Comparison of ENCODE assay signal across 31 cellular contexts in the genomic region with DNA sequence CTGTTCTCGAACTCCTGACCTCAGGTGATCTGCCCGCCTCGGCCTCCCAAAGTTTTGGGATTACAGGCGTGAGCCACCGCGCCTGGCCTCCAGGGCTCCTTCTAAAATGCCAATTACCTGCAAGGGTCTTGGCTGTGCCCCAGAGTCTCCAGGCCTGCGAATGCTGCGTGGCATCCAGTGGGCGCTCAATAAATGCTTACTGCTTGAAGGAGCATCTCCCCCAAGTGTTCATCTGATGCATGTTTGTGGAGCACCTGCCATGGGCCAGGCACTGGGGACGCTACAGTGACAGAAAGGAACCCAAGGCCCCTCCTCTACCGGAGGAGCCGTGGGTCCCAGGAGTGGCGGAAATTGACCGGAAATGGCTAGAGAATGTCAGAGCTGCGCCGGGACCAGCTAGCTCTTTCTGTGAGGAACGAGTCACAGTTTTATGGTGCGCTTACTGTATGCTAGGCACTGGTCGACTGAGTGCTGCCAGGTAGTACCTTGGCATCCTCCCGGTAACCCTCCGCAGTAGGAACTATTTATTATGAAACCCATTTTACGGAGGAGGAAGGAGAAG. TPM values are rescaled to one million over a fixed set of nuclear protein-coding genes. Genes with fewer than 3 reads are reported as not detected.
DNase-seq lines count a peak whose midpoint lies in the region; ATAC-seq, FAIRE-seq and TF ChIP-seq lines count a peak whose summit lies in the region.
"Had no signal": no experiment of that assay in that cellular context is flagged by ENCODE, and none has a peak within 500 bp of the region (broad histone marks: within the 10 kb centered on the region; RNA-seq: fewer than 3 reads in every experiment).

No MANE protein-coding gene starts in this region.

- no peak overlapping the region for H2BK120ac ChIP-seq in H1 (replicated peaks; ENCODE audit: low read depth, low read length)

- H3K27ac Mint-ChIP-seq in progenitor cell of endocrine pancreas = peak overlapping the region; percentile 87
- H3K27ac Mint-ChIP-seq: activated CD4-positive, alpha-beta memory T cell treated with anti-CD3 and anti-CD28 coated beads, Interleukin-2, amount 10 ng/mL, durations not matched to agents 7 days and 5 days; activated naive CD8-positive, alpha-beta T cell treated with anti-CD3 and anti-CD28 coated beads, Interleukin-2, amount 50 U/mL, for 24 hours; effector memory CD8-positive, alpha-beta T cell had no signal

- H3K36me3 Mint-ChIP-seq in progenitor cell of endocrine pancreas (ENCODE audit: insufficient read depth) = no peaks in the 10 kb centered on the region

- H3K27me3 ChIP-seq in H7 (ENCODE audit: control insufficient read depth, insufficient read depth, low read length) (peaks cover 33% of the 10 kb centered on the region), H1 (replicated peaks in 1 of 4; ENCODE audit: control insufficient read depth in 3 of 4, extremely low read depth in 1 of 4, insufficient read depth in 3 of 4, low read length in 3 of 4) (peaks cover 0 to 7% (median 3%) of the 10 kb centered on the region in 4 experiments; a peak in 2 of 7 replicates)

- H3K79me2 ChIP-seq in H1 (ENCODE audit: control insufficient read depth in 1 of 2, insufficient read depth in 2 of 2, low read length in 2 of 2) = no peaks in the 10 kb centered on the region

- TF ChIP-seq CTCF in H1 (IDR thresholded peaks at IDR 0.05; ENCODE audit: control extremely low read depth in 1 of 3, insufficient read depth in 1 of 3, low read depth in 1 of 3, low read length in 3 of 3) (no peak), progenitor cell of endocrine pancreas (IDR thresholded peaks at IDR 0.05; ENCODE audit: unreplicated experiment) (no peak)

- no peaks in the 10 kb centered on the region for H3K79me1 ChIP-seq in H1 (ENCODE audit: low read depth, low read length)

- no peak overlapping the region for H2BK15ac ChIP-seq in H1 (ENCODE audit: low read length)

- no peak for FAIRE-seq in H1 (lab: Jason Lieb, UNC)
- FAIRE-seq: GM12878, GM19239 had no signal

- TF ChIP-seq EP300 in H1 (IDR thresholded peaks at IDR 0.05; ENCODE audit: borderline replicate concordance in 1 of 2, low read depth in 2 of 2, low read length in 2 of 2) = no peak

- no peaks in the 10 kb centered on the region for H3K9me3 ChIP-seq in H1 (ENCODE audit: insufficient read depth in 2 of 2, low read depth in 1 of 2, low read length in 1 of 2)
- H3K9me3 ChIP-seq: prostate gland, sigmoid colon, transverse colon had no signal

- no peak overlapping the region for H4K8ac ChIP-seq in H1 (ENCODE audit: extremely low read depth, insufficient read depth, low read length)

- no peak overlapping the region for H3K27ac ChIP-seq in H1 (ENCODE audit: low read depth, low read length)
- H3K27ac ChIP-seq: prostate gland, sigmoid colon, SK-N-MC, transverse colon had no signal

- POLR2A ChIA-PET in H1 (lab: Charles Lee; ENCODE audit: partially characterized antibody) = interaction anchor here (0.6 kb wide), 1 partner anchor 438 kb away, joined by 3 read pairs; no protein-coding TSS in a partner anchor

- no peak overlapping the region for H3K14ac ChIP-seq in H1 (ENCODE audit: insufficient read length)

- H3K4me3 ChIP-seq in H7 (ENCODE audit: insufficient read depth, low read depth, low read length) (no peak overlapping the region), H1 (ENCODE audit: extremely low read depth in 1 of 4, insufficient read depth in 2 of 4, low read depth in 3 of 4, low read length in 4 of 4) (no peak overlapping the region)
- H3K4me3 ChIP-seq: GM12878, prostate gland, sigmoid colon, transverse colon had no signal

- H3K27me3 Mint-ChIP-seq in progenitor cell of endocrine pancreas = peaks cover 77% of the 10 kb centered on the region

- H3K18ac ChIP-seq in H1 (ENCODE audit: extremely low read depth, low read length) = no peak overlapping the region

- no peak overlapping the region for H4K5ac ChIP-seq in H1 (ENCODE audit: insufficient read length, low read depth, low read length)

- peaks cover 2% of the 10 kb centered on the region for H3K4me1 Mint-ChIP-seq in progenitor cell of endocrine pancreas (ENCODE audit: low read depth)

- H3K4ac ChIP-seq in H1 (replicated peaks; ENCODE audit: insufficient read length, low read depth, low read length) = no peak overlapping the region

- H3K23me2 ChIP-seq in H1 (ENCODE audit: low read depth, low read length) = peaks cover 4% of the 10 kb centered on the region

- TF ChIP-seq RAD21 in H1 (IDR thresholded peaks at IDR 0.05 in 1 of 2, conservative IDR thresholded peaks at IDR 0.05 in 1 of 2; ENCODE audit: low read depth in 2 of 2, low read length in 2 of 2) = no peak

- no peak overlapping the region for H4K91ac ChIP-seq in H1 (replicated peaks; ENCODE audit: insufficient read length, low read length)

- 0 out of 2 replicates have a peak overlapping the region, but pooled peaks have one; percentile 13 for H2AK5ac ChIP-seq in H1 (ENCODE audit: low read depth, low read length)

- TF ChIP-seq POLR2A in H1 (IDR thresholded peaks at IDR 0.05; ENCODE audit: control extremely low read depth in 1 of 2, low read depth in 2 of 2, low read length in 2 of 2) = no peak

- no peak overlapping the region for H3K4me2 ChIP-seq in H1 (ENCODE audit: insufficient read depth in 1 of 2, low read depth in 2 of 2, low read length in 2 of 2)

- WGBS in H1 (ENCODE audit: extremely low coverage in 1 of 2, insufficient coverage in 1 of 2, insufficient read length in 1 of 2, insufficient replicate concordance in 2 of 2, low coverage in 1 of 2, low lambda C conversion rate in 2 of 2, missing lambda C conversion rate in 1 of 2), 2 experiments = 92% methylated on average over 22 of the region's 22 CpGs; no CpG with 5 or more reads in 1 of the 2 experiments

- peaks cover 0 to 2% (median 0%) of the 10 kb centered on the region in 4 experiments; a peak in 3 of 7 replicates for H3K4me1 ChIP-seq in H1 (replicated peaks in 1 of 4; ENCODE audit: control insufficient read depth in 3 of 4, insufficient read depth in 4 of 4, low read length in 3 of 4)
- H3K4me1 ChIP-seq: prostate gland had no signal

- no peak overlapping the region for H3K56ac ChIP-seq in H1 (replicated peaks; ENCODE audit: insufficient read length, low read depth, low read length)

- H2BK5ac ChIP-seq in H1 (ENCODE audit: low read depth, low read length) = no peak overlapping the region

- ATAC-seq in HG02588 (IDR thresholded peaks at IDR 0.05; ENCODE audit: unreplicated experiment) = no peak
- ATAC-seq: activated naive CD8-positive, alpha-beta T cell treated with anti-CD3 and anti-CD28 coated beads, Interleukin-2, amount 50 U/mL, for 24 hours; effector memory CD8-positive, alpha-beta T cell; GM12878 had no signal

- CTCF ChIA-PET in H1 (lab: Charles Lee; ENCODE audit: partially characterized antibody) = interaction anchor here (1.3 kb wide), 1 partner anchor 8 kb away, joined by 5 read pairs; no protein-coding TSS in a partner anchor

- H3K23ac ChIP-seq in H1 (ENCODE audit: insufficient read length) = no peak overlapping the region

- no peaks in the 10 kb centered on the region for H4K20me1 ChIP-seq in H1 (replicated peaks in 1 of 2; ENCODE audit: control insufficient read depth in 1 of 2, insufficient read depth in 2 of 2, low read length in 2 of 2)

- no peak overlapping the region for H2BK20ac ChIP-seq in H1 (ENCODE audit: low read length)

- no peak overlapping the region for H3K4me3 Mint-ChIP-seq in progenitor cell of endocrine pancreas (ENCODE audit: low read depth)
- H3K4me3 Mint-ChIP-seq: activated CD4-positive, alpha-beta memory T cell treated with anti-CD3 and anti-CD28 coated beads, Interleukin-2, amount 10 ng/mL, durations not matched to agents 7 days and 5 days; activated naive CD8-positive, alpha-beta T cell treated with anti-CD3 and anti-CD28 coated beads, Interleukin-2, amount 50 U/mL, for 24 hours; effector memory CD8-positive, alpha-beta T cell had no signal

- H2BK12ac ChIP-seq in H1 (ENCODE audit: low read depth, low read length) = no peak overlapping the region

- H3K36me3 ChIP-seq in H7 (replicated peaks; ENCODE audit: control insufficient read depth, insufficient read depth, low read length) (no peaks in the 10 kb centered on the region), H1 (ENCODE audit: control insufficient read depth in 2 of 4, insufficient read depth in 4 of 4, low read length in 3 of 4) (no peaks in the 10 kb centered on the region)
- H3K36me3 ChIP-seq: prostate gland, sigmoid colon, transverse colon had no signal

- DNase-seq in H7 (peak; percentile 50), H1 (ENCODE audit: low read depth in 1 of 2, low spot score in 2 of 2) (no peak), progenitor cell of endocrine pancreas (ENCODE audit: low spot score, unreplicated experiment) (no peak), DMS114 treated with DMSO at 0.1 percent for 48 hours (lab: John Stamatoyannopoulos, UW; ENCODE audit: unreplicated experiment) (no peak)
- DNase-seq: activated CD4-positive, alpha-beta memory T cell treated with anti-CD3 and anti-CD28 coated beads, Interleukin-2, amount 10 ng/mL, durations not matched to agents 7 days and 5 days; activated CD4-positive, CD25-positive, alpha-beta regulatory T cell treated with anti-CD3 and anti-CD28 coated beads, Interleukin-2, amount 50 U/mL, for 72 hours; activated CD8-positive, alpha-beta memory T cell treated with anti-CD3 and anti-CD28 coated beads, Interleukin-2, amount 50 U/mL, for 4 hours; activated naive CD4-positive, alpha-beta T cell; activated naive CD8-positive, alpha-beta T cell treated with anti-CD3 and anti-CD28 coated beads, Interleukin-2, amount 50 U/mL, for 24 hours; caudate nucleus; CD8-positive, alpha-beta memory T cell; DMS153; effector memory CD8-positive, alpha-beta T cell; GOT3; NCI-H1417; NCI-H2029; NCI-H524 treated with DMSO at 0.1 percent for 48 hours; sigmoid colon; stimulated activated CD4-positive, alpha-beta T cell treated with anti-CD3 and anti-CD28 coated beads, Interleukin-12 subunit alpha, Interleukin-12 subunit beta, amount 100 ng/mL, for 4 hours; stimulated activated CD4-positive, alpha-beta T cell treated with anti-CD3 and anti-CD28 coated beads, Interleukin-2, amount 100 ng/mL, for 48 hours; T-helper 1 cell; transverse colon had no signal

- peaks cover 7% of the 10 kb centered on the region for H3K9me3 Mint-ChIP-seq in progenitor cell of endocrine pancreas (ENCODE audit: low read depth)
- H3K9me3 Mint-ChIP-seq: CD8-positive, alpha-beta memory T cell; effector memory CD8-positive, alpha-beta T cell had no signal

- no peak overlapping the region for H3K9ac ChIP-seq in H1 (replicated peaks in 1 of 4; ENCODE audit: extremely low read depth in 1 of 4, low read depth in 3 of 4, low read length in 3 of 4)

- H2AFZ ChIP-seq in H1 (ENCODE audit: low read length) = no peak overlapping the region

RNA-seq across cellular contexts. Expression of gene ANKRD24, which starts 14.2 kb away (rescaled TPM):
- 1.0 and 1.2 TPM in 2 replicates for total RNA-seq in H7 (2014; rRNA removed; shearing (Covaris generic))
- 14.1 and 14.5 TPM in 2 replicates for total RNA-seq in H1 (2021; fragmentation: NEBNext Ultra II Directional; extraction: Animal tissue kit (Norgen Biotek cat#: 25700))
- 7.6 and 15.1 TPM in 2 replicates for polyA plus RNA-seq in H1 (2011; rRNA removed)
- 15.5 TPM for polyA plus RNA-seq in H1 (2011; cell fraction: cytosol; rRNA removed)
- 24.5 TPM for polyA plus RNA-seq in H1 (2011; cell fraction: nucleus; rRNA removed)
- 6.9 to 14.6 TPM (median 12.4 TPM) in 4 replicates for polyA plus RNA-seq in H1 (2012, experiment 1 of 2)
- 4.9 TPM for polyA plus RNA-seq in H1 (2012, experiment 2 of 2)
- 8.4 TPM for polyA plus RNA-seq in H1 (2013, experiment 1 of 2)
- 8.1 TPM for polyA plus RNA-seq in H1 (2013, experiment 2 of 2)
- 2.8 and 4.1 TPM in 2 replicates for polyA minus RNA-seq in H1 (2011; rRNA and poly(A)+ RNA removed)
- polyA minus RNA-seq in H1 (2011; cell fraction: cytosol; rRNA and poly(A)+ RNA removed) = 7.5 TPM
- 4.5 TPM for polyA minus RNA-seq in H1 (2011; cell fraction: nucleus; rRNA and poly(A)+ RNA removed)
- 0.89 and 1.6 TPM in 2 replicates for total RNA-seq in progenitor cell of endocrine pancreas

RNA-seq across cellular contexts. Expression of gene SIRT6, which starts 14.3 kb away (rescaled TPM):
- total RNA-seq in H7 (2014; rRNA removed; shearing (Covaris generic)) = 23.3 and 25.1 TPM in 2 replicates
- total RNA-seq in H1 (2021; fragmentation: NEBNext Ultra II Directional; extraction: Animal tissue kit (Norgen Biotek cat#: 25700)) = 23.9 and 25.2 TPM in 2 replicates
- polyA plus RNA-seq in H1 (2011; rRNA removed) = 27.0 and 39.3 TPM in 2 replicates
- 28.6 TPM for polyA plus RNA-seq in H1 (2011; cell fraction: cytosol; rRNA removed)
- polyA plus RNA-seq in H1 (2011; cell fraction: nucleus; rRNA removed) = 58.9 TPM
- 16.1 to 28.7 TPM (median 23.5 TPM) in 4 replicates for polyA plus RNA-seq in H1 (2012, experiment 1 of 2)
- polyA plus RNA-seq in H1 (2012, experiment 2 of 2) = 16.6 TPM
- 15.7 TPM for polyA plus RNA-seq in H1 (2013, experiment 1 of 2)
- polyA plus RNA-seq in H1 (2013, experiment 2 of 2) = 14.1 TPM
- polyA minus RNA-seq in H1 (2011; rRNA and poly(A)+ RNA removed) = 8.0 and 9.8 TPM in 2 replicates
- polyA minus RNA-seq in H1 (2011; cell fraction: cytosol; rRNA and poly(A)+ RNA removed) = 19.1 TPM
- 16.1 TPM for polyA minus RNA-seq in H1 (2011; cell fraction: nucleus; rRNA and poly(A)+ RNA removed)
- total RNA-seq in progenitor cell of endocrine pancreas = 33.2 and 35.1 TPM in 2 replicates

RNA-seq across cellular contexts. Expression of gene EBI3, which starts 32.7 kb away (rescaled TPM):
- total RNA-seq in H7 (2014; rRNA removed; shearing (Covaris generic)) = 0.10 and 0.67 TPM in 2 replicates
- 0.99 and 1.1 TPM in 2 replicates for total RNA-seq in H1 (2021; fragmentation: NEBNext Ultra II Directional; extraction: Animal tissue kit (Norgen Biotek cat#: 25700))
- 5.2 and 8.4 TPM in 2 replicates for polyA plus RNA-seq in H1 (2011; rRNA removed)
- 2.8 TPM for polyA plus RNA-seq in H1 (2011; cell fraction: cytosol; rRNA removed)
- polyA plus RNA-seq in H1 (2011; cell fraction: nucleus; rRNA removed) = 2.2 TPM
- polyA plus RNA-seq in H1 (2012, experiment 1 of 2) = 1.9 to 3.0 TPM (median 2.4 TPM) in 4 replicates
- 3.6 TPM for polyA plus RNA-seq in H1 (2012, experiment 2 of 2)
- 3.2 TPM for polyA plus RNA-seq in H1 (2013, experiment 1 of 2)
- polyA plus RNA-seq in H1 (2013, experiment 2 of 2) = 3.4 TPM
- polyA minus RNA-seq in H1 (2011; rRNA and poly(A)+ RNA removed) = 0.63 and 1.3 TPM in 2 replicates
- 0.95 TPM for polyA minus RNA-seq in H1 (2011; cell fraction: cytosol; rRNA and poly(A)+ RNA removed)
- polyA minus RNA-seq in H1 (2011; cell fraction: nucleus; rRNA and poly(A)+ RNA removed) = 2.0 TPM
- total RNA-seq in progenitor cell of endocrine pancreas = not detected in 2 replicates
- polyA plus RNA-seq: CD8-positive, alpha-beta memory T cell had no signal

RNA-seq across cellular contexts. Expression of gene CREB3L3, which starts 43.2 kb away (rescaled TPM):
- total RNA-seq in H7 (2014; rRNA removed; shearing (Covaris generic)) = not detected in 2 replicates
- not detected in 2 replicates for total RNA-seq in H1 (2021; fragmentation: NEBNext Ultra II Directional; extraction: Animal tissue kit (Norgen Biotek cat#: 25700))
- polyA plus RNA-seq in H1 (2011; rRNA removed) = 0.12 and 0.17 TPM in 2 replicates
- 0.12 TPM for polyA plus RNA-seq in H1 (2011; cell fraction: cytosol; rRNA removed)
- polyA plus RNA-seq in H1 (2011; cell fraction: nucleus; rRNA removed) = 0.17 TPM
- 0.08 to 0.22 TPM (median 0.13 TPM) in 3 of 4 replicates, not detected in the other for polyA plus RNA-seq in H1 (2012, experiment 1 of 2)
- 0.05 TPM for polyA plus RNA-seq in H1 (2012, experiment 2 of 2)
- polyA plus RNA-seq in H1 (2013, experiment 1 of 2) = 0.28 TPM
- polyA plus RNA-seq in H1 (2013, experiment 2 of 2) = 0.29 TPM
- polyA minus RNA-seq in H1 (2011; rRNA and poly(A)+ RNA removed) = 1.3 TPM in 1 of 2 replicates, not detected in the other
- polyA minus RNA-seq in H1 (2011; cell fraction: cytosol; rRNA and poly(A)+ RNA removed) = not detected
- polyA minus RNA-seq in H1 (2011; cell fraction: nucleus; rRNA and poly(A)+ RNA removed) = not detected
- 2.4 and 2.9 TPM in 2 replicates for total RNA-seq in progenitor cell of endocrine pancreas
- total RNA-seq: CD8-positive, alpha-beta memory T cell; GM12878; prostate gland; subcutaneous adipose tissue had no signal
- polyA plus RNA-seq: AG04450, BJ, esophagus had no signal

RNA-seq across cellular contexts. Expression of gene YJU2, which starts 50.2 kb away (rescaled TPM):
- total RNA-seq in H7 (2014; rRNA removed; shearing (Covaris generic)) = 31.0 and 32.7 TPM in 2 replicates
- total RNA-seq in H1 (2021; fragmentation: NEBNext Ultra II Directional; extraction: Animal tissue kit (Norgen Biotek cat#: 25700)) = 26.8 and 28.6 TPM in 2 replicates
- 27.7 and 35.4 TPM in 2 replicates for polyA plus RNA-seq in H1 (2011; rRNA removed)
- polyA plus RNA-seq in H1 (2011; cell fraction: cytosol; rRNA removed) = 35.5 TPM
- polyA plus RNA-seq in H1 (2011; cell fraction: nucleus; rRNA removed) = 23.8 TPM
- polyA plus RNA-seq in H1 (2012, experiment 1 of 2) = 22.7 to 31.7 TPM (median 30.0 TPM) in 4 replicates
- 25.4 TPM for polyA plus RNA-seq in H1 (2012, experiment 2 of 2)
- 23.6 TPM for polyA plus RNA-seq in H1 (2013, experiment 1 of 2)
- 22.7 TPM for polyA plus RNA-seq in H1 (2013, experiment 2 of 2)
- 9.5 and 11.2 TPM in 2 replicates for polyA minus RNA-seq in H1 (2011; rRNA and poly(A)+ RNA removed)
- polyA minus RNA-seq in H1 (2011; cell fraction: cytosol; rRNA and poly(A)+ RNA removed) = 15.0 TPM
- 11.2 TPM for polyA minus RNA-seq in H1 (2011; cell fraction: nucleus; rRNA and poly(A)+ RNA removed)
- 22.4 and 23.9 TPM in 2 replicates for total RNA-seq in progenitor cell of endocrine pancreas
